ENCODE assay signal across 8 cellular contexts in the genomic region with DNA sequence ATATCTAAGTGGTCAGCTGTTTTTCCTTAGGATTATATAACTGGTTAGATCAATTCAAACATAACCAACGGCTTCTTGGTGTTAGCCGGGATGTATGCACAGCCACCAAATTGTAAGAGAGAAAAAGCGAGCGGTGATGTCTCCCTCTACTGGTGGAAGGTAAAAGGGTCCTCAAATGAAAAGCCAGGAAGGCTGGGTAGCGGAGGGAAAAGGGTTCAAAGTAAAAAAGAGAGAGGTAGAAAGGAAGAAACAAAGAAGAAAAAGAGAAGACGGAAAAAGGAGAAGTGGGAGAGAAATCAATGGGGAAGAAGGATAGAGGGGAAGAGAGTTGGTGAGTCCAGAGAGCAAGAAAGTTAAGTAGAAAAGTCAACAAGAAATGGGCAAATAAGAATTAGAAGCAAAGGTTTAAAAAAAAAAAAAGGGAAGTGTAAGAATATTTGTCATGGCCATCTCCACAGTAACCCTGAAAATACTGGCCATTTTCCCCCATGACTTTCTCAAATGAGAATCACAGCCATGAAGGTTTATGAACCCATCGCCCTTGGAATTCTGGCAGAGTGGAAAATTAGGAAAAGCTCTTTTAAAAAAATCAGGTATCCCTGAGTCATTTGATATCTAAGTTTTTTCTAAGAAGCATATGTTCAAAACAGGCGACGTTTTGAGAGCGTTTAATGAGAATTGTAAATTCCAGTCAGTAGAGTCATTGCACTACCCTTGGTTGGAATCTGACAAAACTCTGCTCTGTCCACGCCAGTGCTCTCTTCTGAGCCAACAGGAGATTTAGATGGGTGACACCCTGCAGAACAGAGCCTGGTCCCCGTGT.
DNase-seq lines count a peak whose midpoint lies in the region; ATAC-seq and TF ChIP-seq lines count a peak whose summit lies in the region.

No MANE protein-coding gene starts in this region.

- peak overlapping the region; percentile 4 to 78 (median 70) for H3K27ac Mint-ChIP-seq in IgD-negative memory B cell
- no peak overlapping the region for H3K27ac Mint-ChIP-seq in activated naive CD4-positive, alpha-beta T cell treated with anti-CD3 and anti-CD28 coated beads for 36 hours

- no peaks in the 10 kb centered on the region for H3K36me3 ChIP-seq in prostate gland

- peaks cover 4 to 17% (median 12%) of the 10 kb centered on the region in 3 donors for H3K4me1 Mint-ChIP-seq in IgD-negative memory B cell
- H3K4me1 Mint-ChIP-seq in activated naive CD4-positive, alpha-beta T cell treated with anti-CD3 and anti-CD28 coated beads for 36 hours (ENCODE audit: low read depth) = peaks cover 31% of the 10 kb centered on the region

- H3K9me3 ChIP-seq in prostate gland = no peaks in the 10 kb centered on the region

- no peaks in the 10 kb centered on the region for H3K27me3 Mint-ChIP-seq in IgD-negative memory B cell
- peaks cover 4% of the 10 kb centered on the region for H3K27me3 Mint-ChIP-seq in activated naive CD4-positive, alpha-beta T cell treated with anti-CD3 and anti-CD28 coated beads for 36 hours (ENCODE audit: low read depth)

- CTCF ChIA-PET in activated naive CD4-positive, alpha-beta T cell treated with anti-CD3 and anti-CD28 coated beads for 36 hours (lab: Charles Lee) = interaction anchor here (0.6 to 4.9 kb wide), 40 partner anchors 9 to 1378 kb away, joined by 3 to 42 read pairs (median 4); a partner anchor contains a TSS

- H3K4me1 ChIP-seq in prostate gland (replicated peaks) = no peaks in the 10 kb centered on the region

- H3K4me3 ChIP-seq in prostate gland = no peak overlapping the region

- DNase-seq in NCI-H446 (lab: John Stamatoyannopoulos, UW) = peak; percentile 47 to 70
- DNase-seq in NCI-H446 treated with DMSO at 0.1 percent for 48 hours (lab: John Stamatoyannopoulos, UW) = no peak
- peak; percentile 48 for DNase-seq in RKO (ENCODE audit: low spot score)
- peak; percentile 78 for DNase-seq in activated naive CD4-positive, alpha-beta T cell treated with anti-CD3 and anti-CD28 coated beads for 36 hours
- peak; percentile 72 for DNase-seq in globus pallidus (ENCODE audit: low spot score)
- DNase-seq in prostate gland (ENCODE audit: low spot score) = peak; percentile 57

- peaks cover 0 to 3% (median 0%) of the 10 kb centered on the region in 3 donors for H3K9me3 Mint-ChIP-seq in IgD-negative memory B cell
- no peaks in the 10 kb centered on the region for H3K9me3 Mint-ChIP-seq in activated naive CD4-positive, alpha-beta T cell treated with anti-CD3 and anti-CD28 coated beads for 36 hours

- H3K36me3 Mint-ChIP-seq in IgD-negative memory B cell = peaks cover 7% of the 10 kb centered on the region
- no peaks in the 10 kb centered on the region for H3K36me3 Mint-ChIP-seq in activated naive CD4-positive, alpha-beta T cell treated with anti-CD3 and anti-CD28 coated beads for 36 hours (ENCODE audit: low read depth)

- no peaks in the 10 kb centered on the region for H3K27me3 ChIP-seq in prostate gland (replicated peaks; ENCODE audit: insufficient read depth)

- ATAC-seq in GM21737 (IDR thresholded peaks at IDR 0.05; ENCODE audit: unreplicated experiment) = no peak

- H3K27ac ChIP-seq in prostate gland = no peak overlapping the region

- TF ChIP-seq CTCF in prostate gland (IDR thresholded peaks at IDR 0.05) = peak; percentile 72 to 82 (median 81)

- peak overlapping the region in 3 of 4 donors; percentile 2 to 84 (median 54) for H3K4me3 Mint-ChIP-seq in IgD-negative memory B cell
- peak overlapping the region; percentile 28 for H3K4me3 Mint-ChIP-seq in activated naive CD4-positive, alpha-beta T cell treated with anti-CD3 and anti-CD28 coated beads for 36 hours

- intact Hi-C loops in activated naive CD4-positive, alpha-beta T cell treated with anti-CD3 and anti-CD28 coated beads for 36 hours (cut with micrococcal nuclease) = loop anchor here (1.0 to 5.0 kb wide), 12 partner anchors 23 to 353 kb away; a partner anchor contains a TSS
- intact Hi-C loops in prostate gland (cut with DNase I) = loop anchor here (2.0 to 10.0 kb wide), 4 partner anchors 70 to 353 kb away; a partner anchor contains a TSS

- TF ChIP-seq POLR2A in prostate gland (IDR thresholded peaks at IDR 0.05) = no peak

- 30% methylated on average over 12 of the region's 12 CpGs for WGBS in prostate gland
